ENCODE assay signal across 8 cellular contexts in the genomic region with DNA sequence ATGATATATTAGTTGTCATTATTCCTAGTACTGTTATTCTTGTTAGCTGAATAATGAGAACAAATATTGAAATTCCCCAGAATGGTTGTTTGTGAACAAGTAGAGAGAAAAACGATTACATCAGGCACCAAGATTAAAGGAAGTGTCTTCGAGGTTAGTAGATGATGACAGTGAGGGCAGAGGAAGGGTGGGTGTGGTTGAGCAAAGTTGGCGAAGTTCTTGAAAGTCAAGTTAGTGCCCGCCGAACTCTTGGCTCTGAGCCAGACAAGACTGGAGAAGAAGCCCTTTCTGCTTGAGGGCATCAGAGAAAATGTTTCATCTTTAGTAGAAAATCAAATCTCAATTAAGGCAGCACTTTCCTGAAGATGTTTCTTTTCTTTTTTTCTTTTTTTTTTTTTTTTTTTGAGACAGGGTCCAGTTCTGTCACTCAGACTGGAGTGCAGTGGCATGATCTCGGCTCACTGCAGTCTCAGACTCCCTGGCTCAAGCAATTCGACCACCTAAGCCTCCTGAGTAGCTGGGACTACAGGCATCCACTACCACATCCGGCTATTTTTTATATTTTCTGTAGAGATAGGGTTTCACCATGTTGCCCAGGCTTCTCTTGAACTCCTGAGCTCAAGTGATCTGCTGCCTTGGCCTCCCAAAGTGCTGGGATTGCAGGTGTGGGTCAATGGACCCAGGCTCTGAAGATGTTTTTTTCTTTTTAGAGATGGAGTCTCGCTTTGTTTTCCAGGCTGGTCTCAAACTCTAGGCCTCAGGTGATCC.
DNase-seq lines count a peak whose midpoint lies in the region; ATAC-seq and TF ChIP-seq lines count a peak whose summit lies in the region.

No MANE protein-coding gene starts in this region.

- ATAC-seq in left ventricle myocardium superior (peak; percentile 52), gastroesophageal sphincter (no peak), GM19397 (IDR thresholded peaks at IDR 0.05; ENCODE audit: unreplicated experiment) (no peak)

- no peak for TF ChIP-seq CTCF in gastroesophageal sphincter (IDR thresholded peaks at IDR 0.05)

- H3K4me3 ChIP-seq in gastroesophageal sphincter: no peak overlapping the region

- DNase-seq in NAMALWA (ENCODE audit: low spot score) (peak; percentile 47), left ventricle myocardium superior (peak; percentile 64), superior temporal gyrus (ENCODE audit: extremely low spot score) (no peak), NCI-H146 treated with DMSO at 0.1 percent for 48 hours (lab: John Stamatoyannopoulos, UW; ENCODE audit: unreplicated experiment) (no peak)
- peak; percentile 75 for DNase-seq in activated CD8-positive, alpha-beta memory T cell treated with anti-CD3 and anti-CD28 coated beads, Interleukin-2, amount 50 U/mL, for 48 hours
- DNase-seq in stimulated activated CD8-positive, alpha-beta memory T cell treated with anti-CD3 and anti-CD28 coated beads, Interleukin-2, amount 100 ng/mL, for 48 hours (ENCODE audit: low read depth in 2 of 2): peak; percentile 39 to 57

- TF ChIP-seq EP300 in gastroesophageal sphincter (IDR thresholded peaks at IDR 0.05): no peak

- 64 to 80% methylated on average over 5 to 9 of the region's 9 CpGs for WGBS in gastroesophageal sphincter (ENCODE audit: low coverage in 1 of 2), 2 donors

- no peaks in the 10 kb centered on the region for H3K27me3 ChIP-seq in gastroesophageal sphincter

- no peak for TF ChIP-seq POLR2A in gastroesophageal sphincter (IDR thresholded peaks at IDR 0.05)

- no peaks in the 10 kb centered on the region for H3K36me3 ChIP-seq in gastroesophageal sphincter

- no peaks in the 10 kb centered on the region for H3K4me1 ChIP-seq in gastroesophageal sphincter

- intact Hi-C loops in left ventricle myocardium superior (cut with micrococcal nuclease): no loop called here

- H3K27ac ChIP-seq in gastroesophageal sphincter: no peak overlapping the region

- no peaks in the 10 kb centered on the region for H3K9me3 ChIP-seq in gastroesophageal sphincter

Comparison
In these comparisons a context has a peak if more than half of its experiments do, and no peak if none do; other contexts are left out.
1. DNase-seq: peak in NAMALWA (single experiment), activated CD8-positive, alpha-beta memory T cell treated with anti-CD3 and anti-CD28 coated beads, Interleukin-2, amount 50 U/mL, for 48 hours (single experiment), left ventricle myocardium superior (single experiment) and stimulated activated CD8-positive, alpha-beta memory T cell treated with anti-CD3 and anti-CD28 coated beads, Interleukin-2, amount 100 ng/mL, for 48 hours (2 of 2); none in superior temporal gyrus (single experiment) and NCI-H146 treated with DMSO at 0.1 percent for 48 hours (single experiment).